18 cellular contexts compared by ENCODE assay signal in the genomic region with DNA sequence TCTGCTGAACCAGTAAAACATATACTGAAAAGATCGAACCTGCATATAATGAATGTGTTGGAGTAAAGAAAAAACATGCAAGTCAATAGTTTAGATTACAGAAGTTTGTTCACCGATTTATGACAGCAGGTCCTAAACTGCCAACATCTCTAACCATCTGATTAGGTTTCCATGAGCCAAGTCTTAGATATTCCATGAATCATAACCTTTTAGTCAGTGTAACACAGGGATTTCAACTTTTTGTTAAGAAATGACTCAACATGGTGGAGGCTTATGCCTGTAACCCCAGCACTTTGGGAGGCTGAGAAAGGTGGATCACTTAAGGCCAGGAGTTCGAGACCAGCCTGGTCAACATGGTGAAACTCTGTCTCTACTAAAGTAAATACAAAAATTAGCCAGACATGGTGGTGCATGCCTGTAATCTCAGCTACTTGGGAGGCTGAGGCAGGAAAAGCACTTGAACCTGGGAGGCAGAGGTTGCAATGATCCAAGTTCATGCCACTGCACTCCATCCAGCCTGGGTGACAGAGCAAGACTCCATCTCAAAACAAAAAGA. TPM values are rescaled to one million over a fixed set of nuclear protein-coding genes. Genes with fewer than 3 reads are reported as not detected.
DNase-seq lines count a peak whose midpoint lies in the region; ATAC-seq and TF ChIP-seq lines count a peak whose summit lies in the region.
"Had no signal": no experiment of that assay in that cellular context is flagged by ENCODE, and none has a peak within 500 bp of the region (broad histone marks: within the 10 kb centered on the region; RNA-seq: fewer than 3 reads in every experiment).

No MANE protein-coding gene starts in this region.

- no peaks in the 10 kb centered on the region for H3K9me3 Mint-ChIP-seq in activated T-cell treated with anti-CD3 and anti-CD28 coated beads, Interleukin-2, amount 50 U/mL, for 72 hours
- H3K9me3 Mint-ChIP-seq: stimulated activated naive CD8-positive, alpha-beta T cell treated with anti-CD3 and anti-CD28 coated beads, Interleukin-15, Interleukin-2, amounts not matched to agents 100 ng/mL and 50 ng/mL, for 24 hours; T-helper 1 cell treated with Interleukin-12 subunit alpha and Interleukin-12 subunit beta and Interleukin-4 antibody, amounts not matched to agents 30 μg/mL and 1 μg/mL, for 36 hours had no signal

- H3K27ac Mint-ChIP-seq in activated T-cell treated with anti-CD3 and anti-CD28 coated beads, Interleukin-2, amount 50 U/mL, for 72 hours, result no peak overlapping the region
- H3K27ac Mint-ChIP-seq: stimulated activated naive CD8-positive, alpha-beta T cell treated with anti-CD3 and anti-CD28 coated beads, Interleukin-15, Interleukin-2, amounts not matched to agents 100 ng/mL and 50 ng/mL, for 24 hours; T-helper 1 cell treated with Interleukin-12 subunit alpha and Interleukin-12 subunit beta and Interleukin-4 antibody, amounts not matched to agents 30 μg/mL and 1 μg/mL, for 36 hours had no signal

- peaks cover 0 to 2% of the 10 kb centered on the region in 2 donors for H3K36me3 Mint-ChIP-seq in activated T-cell treated with anti-CD3 and anti-CD28 coated beads, Interleukin-2, amount 50 U/mL, for 72 hours (ENCODE audit: insufficient read depth in 2 of 2)

- peak; percentile 89 for ATAC-seq in foreskin keratinocyte
- no peak for ATAC-seq in activated T-cell treated with anti-CD3 and anti-CD28 coated beads, Interleukin-2, amount 50 U/mL, for 72 hours (replicated peaks in 1 of 2)
- ATAC-seq: GM12878 had no signal

- peaks cover 13% of the 10 kb centered on the region for H3K4me1 ChIP-seq in foreskin keratinocyte
- H3K4me1 ChIP-seq: BLaER1, uterus had no signal

- no peaks in the 10 kb centered on the region for H3K27me3 ChIP-seq in foreskin keratinocyte
- H3K27me3 ChIP-seq: BLaER1, Peyer's patch, uterus had no signal

- no peaks in the 10 kb centered on the region for H3K27me3 Mint-ChIP-seq in activated T-cell treated with anti-CD3 and anti-CD28 coated beads, Interleukin-2, amount 50 U/mL, for 72 hours (ENCODE audit: low read depth)
- H3K27me3 Mint-ChIP-seq: stimulated activated naive CD8-positive, alpha-beta T cell treated with anti-CD3 and anti-CD28 coated beads, Interleukin-15, Interleukin-2, amounts not matched to agents 100 ng/mL and 50 ng/mL, for 24 hours had no signal

- TF ChIP-seq CTCF in HFF-Myc (IDR thresholded peaks at IDR 0.05; ENCODE audit: low read depth, low read length, missing control alignments) (no peak), foreskin keratinocyte (conservative IDR thresholded peaks at IDR 0.05) (no peak)

- DNase-seq in AG08395 (ENCODE audit: low spot score), result peak; percentile 31
- DNase-seq in HFF-Myc (ENCODE audit: extremely low read depth, low read depth), result peak; percentile 4
- peak; percentile 43 for DNase-seq in amniotic stem cell (lab: John Stamatoyannopoulos, UW)
- peak; percentile 50 to 83 for DNase-seq in foreskin keratinocyte
- DNase-seq in NCI-H187 (lab: John Stamatoyannopoulos, UW), result no peak
- no peak for DNase-seq in activated T-cell treated with anti-CD3 and anti-CD28 coated beads, Interleukin-2, amount 50 U/mL, for 72 hours
- no peak for DNase-seq in NCI-H128 (lab: John Stamatoyannopoulos, UW; ENCODE audit: unreplicated experiment)
- DNase-seq in activated naive CD4-positive, alpha-beta T cell (lab: John Stamatoyannopoulos, UW), result no peak
- DNase-seq: dermis blood vessel endothelial cell, DMS79, NCI-H2081, NCI-H526, Peyer's patch, uterus had no signal

- H3K4me3 Mint-ChIP-seq in activated T-cell treated with anti-CD3 and anti-CD28 coated beads, Interleukin-2, amount 50 U/mL, for 72 hours, result no peak overlapping the region
- H3K4me3 Mint-ChIP-seq: stimulated activated naive CD8-positive, alpha-beta T cell treated with anti-CD3 and anti-CD28 coated beads, Interleukin-15, Interleukin-2, amounts not matched to agents 100 ng/mL and 50 ng/mL, for 24 hours; T-helper 1 cell treated with Interleukin-12 subunit alpha and Interleukin-12 subunit beta and Interleukin-4 antibody, amounts not matched to agents 30 μg/mL and 1 μg/mL, for 36 hours had no signal

- H3K27ac ChIP-seq in foreskin keratinocyte, result no peak overlapping the region
- H3K27ac ChIP-seq: BLaER1, Peyer's patch, uterus had no signal

- H3K4me3 ChIP-seq in HFF-Myc (replicated peaks; ENCODE audit: low read depth, low read length), result no peak overlapping the region
- H3K4me3 ChIP-seq: BLaER1, GM12878, Peyer's patch, uterus had no signal

- H3K4me1 Mint-ChIP-seq in activated T-cell treated with anti-CD3 and anti-CD28 coated beads, Interleukin-2, amount 50 U/mL, for 72 hours (ENCODE audit: low read depth), result peaks cover 9% of the 10 kb centered on the region

RNA-seq across cellular contexts. Expression of gene APC, which starts 38.7 kb away (rescaled TPM):
- total RNA-seq in foreskin keratinocyte, result 25.7 and 26.6 TPM in 2 replicates
- polyA plus RNA-seq in foreskin keratinocyte, result 1.5 and 1.7 TPM in 2 replicates
- total RNA-seq in activated T-cell treated with anti-CD3 and anti-CD28 coated beads, Interleukin-2, amount 50 U/mL, for 72 hours, result 10 to 100 TPM; 22.0 to 22.7 TPM

Comparison
In these comparisons a context has a peak if more than half of its experiments do, and no peak if none do; other contexts are left out.
1. DNase-seq: peak in AG08395 (single experiment), HFF-Myc (single experiment), amniotic stem cell (single experiment) and foreskin keratinocyte (2 of 2); none in NCI-H187 (0 of 2), activated T-cell treated with anti-CD3 and anti-CD28 coated beads, Interleukin-2, amount 50 U/mL, for 72 hours (0 of 2), NCI-H128 (single experiment) and activated naive CD4-positive, alpha-beta T cell (0 of 4).